Comparison of ENCODE assay signal across 9 cellular contexts in genomic region chr1:227733751-227734545, GRCh38. TPM values are rescaled to one million over a fixed set of nuclear protein-coding genes. Genes with fewer than 3 reads are reported as not detected.
DNase-seq lines count a peak whose midpoint lies in the region; ATAC-seq and TF ChIP-seq lines count a peak whose summit lies in the region.
"Had no signal": no experiment of that assay in that cellular context is flagged by ENCODE, and none has a peak within 500 bp of the region (broad histone marks: within the 10 kb centered on the region; RNA-seq: fewer than 3 reads in every experiment).

No MANE protein-coding gene starts in this region.

- H3K4me3 Mint-ChIP-seq in T-helper 2 cell treated with Interferon-gamma antibody and Interleukin-4, amounts not matched to agents 5 μg/mL and 100 μg/mL, for 36 hours = peak overlapping the region; percentile 94
- peak overlapping the region; percentile 90 for H3K4me3 Mint-ChIP-seq in activated naive CD8-positive, alpha-beta T cell treated with anti-CD3 and anti-CD28 coated beads, Interleukin-2, amount 50 U/mL, for 24 hours

- H3K9ac ChIP-seq in iPS-20b (ENCODE audit: low read depth, low read length) = peak overlapping the region; percentile 77; the same call in 1 of the 2 replicates

- H3K9me3 Mint-ChIP-seq in T-helper 2 cell treated with Interferon-gamma antibody and Interleukin-4, amounts not matched to agents 5 μg/mL and 100 μg/mL, for 36 hours = no peaks in the 10 kb centered on the region
- H3K9me3 Mint-ChIP-seq in activated naive CD8-positive, alpha-beta T cell treated with anti-CD3 and anti-CD28 coated beads, Interleukin-2, amount 50 U/mL, for 24 hours = no peaks in the 10 kb centered on the region

- H3K4me3 ChIP-seq in iPS-20b (ENCODE audit: low read length) = peak overlapping the region; percentile 87
- peak overlapping the region; percentile 82 for H3K4me3 ChIP-seq in suprapubic skin

- H3K27ac ChIP-seq in iPS-20b (ENCODE audit: low read length) = peak overlapping the region; percentile 70
- peak overlapping the region; percentile 84 for H3K27ac ChIP-seq in suprapubic skin

- no peaks in the 10 kb centered on the region for H3K36me3 Mint-ChIP-seq in T-helper 2 cell treated with Interferon-gamma antibody and Interleukin-4, amounts not matched to agents 5 μg/mL and 100 μg/mL, for 36 hours (ENCODE audit: low read depth)
- H3K36me3 Mint-ChIP-seq in activated naive CD8-positive, alpha-beta T cell treated with anti-CD3 and anti-CD28 coated beads, Interleukin-2, amount 50 U/mL, for 24 hours (ENCODE audit: low read depth) = peaks cover 11% of the 10 kb centered on the region

- H3K27me3 Mint-ChIP-seq in T-helper 2 cell treated with Interferon-gamma antibody and Interleukin-4, amounts not matched to agents 5 μg/mL and 100 μg/mL, for 36 hours (ENCODE audit: low read depth) = no peaks in the 10 kb centered on the region
- no peaks in the 10 kb centered on the region for H3K27me3 Mint-ChIP-seq in activated naive CD8-positive, alpha-beta T cell treated with anti-CD3 and anti-CD28 coated beads, Interleukin-2, amount 50 U/mL, for 24 hours

- no peak for TF ChIP-seq EP300 in suprapubic skin (IDR thresholded peaks at IDR 0.05)

- H3K27ac Mint-ChIP-seq in T-helper 2 cell treated with Interferon-gamma antibody and Interleukin-4, amounts not matched to agents 5 μg/mL and 100 μg/mL, for 36 hours = peak overlapping the region; percentile 84
- peak overlapping the region; percentile 83 for H3K27ac Mint-ChIP-seq in activated naive CD8-positive, alpha-beta T cell treated with anti-CD3 and anti-CD28 coated beads, Interleukin-2, amount 50 U/mL, for 24 hours

- WGBS in suprapubic skin = 69% methylated on average over 13 of the region's 24 CpGs

- H3K36me3 ChIP-seq in iPS-20b (ENCODE audit: insufficient read depth, low read depth, low read length) (peaks cover 24% of the 10 kb centered on the region), suprapubic skin (peaks cover 23% of the 10 kb centered on the region)

- no peak for ATAC-seq in activated naive CD8-positive, alpha-beta T cell treated with anti-CD3 and anti-CD28 coated beads, Interleukin-2, amount 50 U/mL, for 24 hours
- no peak for ATAC-seq in activated CD4-positive, CD25-positive, alpha-beta regulatory T cell treated with anti-CD3 and anti-CD28 coated beads, Interleukin-2, amount 50 U/mL, for 24 hours

- no peak for TF ChIP-seq CTCF in suprapubic skin (IDR thresholded peaks at IDR 0.05)

- H3K4me1 ChIP-seq in iPS-20b (ENCODE audit: insufficient read depth, low read length) = peaks cover 11% of the 10 kb centered on the region
- peaks cover 49% of the 10 kb centered on the region for H3K4me1 ChIP-seq in suprapubic skin

- TF ChIP-seq POLR2A in suprapubic skin (IDR thresholded peaks at IDR 0.05) = no peak

- H3K4me1 Mint-ChIP-seq in T-helper 2 cell treated with Interferon-gamma antibody and Interleukin-4, amounts not matched to agents 5 μg/mL and 100 μg/mL, for 36 hours (ENCODE audit: low read depth) = peaks cover 17% of the 10 kb centered on the region
- H3K4me1 Mint-ChIP-seq in activated naive CD8-positive, alpha-beta T cell treated with anti-CD3 and anti-CD28 coated beads, Interleukin-2, amount 50 U/mL, for 24 hours = peaks cover 48% of the 10 kb centered on the region

- no peaks in the 10 kb centered on the region for H3K9me3 ChIP-seq in iPS-20b (ENCODE audit: insufficient read depth, low read depth, low read length)
- no peaks in the 10 kb centered on the region for H3K9me3 ChIP-seq in suprapubic skin

- H3K27me3 ChIP-seq in iPS-20b (ENCODE audit: insufficient read depth, low read length) (no peaks in the 10 kb centered on the region), suprapubic skin (no peaks in the 10 kb centered on the region)

- DNase-seq in T-helper 2 cell treated with Interferon-gamma antibody and Interleukin-4, amounts not matched to agents 5 μg/mL and 100 μg/mL, for 36 hours (ENCODE audit: low spot score) = no peak
- DNase-seq in T-helper 2 cell = no peak
- DNase-seq in activated naive CD8-positive, alpha-beta T cell treated with anti-CD3 and anti-CD28 coated beads, Interleukin-2, amount 50 U/mL, for 24 hours = no peak
- peak in 1 of 2 donors; percentile 67 for DNase-seq in suprapubic skin (ENCODE audit: low spot score in 2 of 2)
- no peak for DNase-seq in SIG-M5 treated with dmso at 0.1 percent for 504 hours (lab: John Stamatoyannopoulos, UW; ENCODE audit: unreplicated experiment)
- no peak for DNase-seq in HCEC 1CT
- DNase-seq: AML-193 had no signal

RNA-seq across cellular contexts. Expression of gene JMJD4, which starts 1.2 kb away (rescaled TPM):
- total RNA-seq in suprapubic skin = 10 to 100 TPM in 3 of 4 donors, 1 to 10 TPM in 1; 9.9 to 24.2 (median 16.5) TPM

RNA-seq across cellular contexts. Expression of gene SNAP47, which starts 1.3 kb away (rescaled TPM):
- 10 to 100 TPM; 35.8 to 51.0 (median 42.9) TPM for total RNA-seq in suprapubic skin
